ENCODE assay signal across 32 cellular contexts in the genomic region with DNA sequence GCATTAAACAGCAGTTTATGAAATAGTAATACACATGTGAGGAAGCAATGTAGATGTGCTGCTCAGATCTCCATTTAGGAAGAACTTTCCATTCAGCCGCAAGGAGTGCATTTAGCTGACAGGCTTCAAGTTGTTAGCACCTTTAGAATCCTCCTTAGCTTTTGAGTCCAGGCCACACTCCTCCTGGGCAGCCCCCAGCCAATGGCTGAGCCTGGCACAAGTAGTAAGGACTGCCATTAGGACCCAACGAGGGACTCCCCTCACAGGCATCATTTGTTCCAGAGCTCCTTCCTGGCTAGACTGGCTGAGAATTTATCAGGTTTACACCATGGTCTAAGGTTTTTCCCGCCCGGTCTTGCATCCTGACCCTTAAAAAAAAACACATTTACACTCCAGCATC.
"Had no signal": no experiment of that assay in that cellular context is flagged by ENCODE, and none has a peak within 500 bp of the region (broad histone marks: within the 10 kb centered on the region; RNA-seq: fewer than 3 reads in every experiment).

No MANE protein-coding gene starts in this region.

- H2AFZ ChIP-seq: hepatocyte had no signal

- FAIRE-seq: astrocyte, bronchial epithelial cell, endometrium, endothelial cell of umbilical vein had no signal

- ATAC-seq: activated CD8-positive, alpha-beta T cell treated with anti-CD3 and anti-CD28 coated beads for 36 hours; activated T-cell treated with anti-CD3 and anti-CD28 coated beads, Interleukin-2, amount 50 U/mL, for 4 hours; activated T-helper 17 cell treated with anti-CD3 and anti-CD28 coated beads, Interleukin-2, amount 50 U/mL, for 72 hours; effector memory CD8-positive, alpha-beta T cell; gastroesophageal sphincter; heart right ventricle had no signal

- H3K36me3 Mint-ChIP-seq: activated naive CD8-positive, alpha-beta T cell had no signal

- H3K36me3 ChIP-seq: brain microvascular endothelial cell, esophagus squamous epithelium, gastroesophageal sphincter, heart right ventricle had no signal

- H3K9me3 Mint-ChIP-seq: activated CD8-positive, alpha-beta T cell treated with anti-CD3 and anti-CD28 coated beads for 36 hours; activated T-cell treated with anti-CD3 and anti-CD28 coated beads, Interleukin-2, amount 50 U/mL, for 4 hours; activated T-helper 17 cell treated with anti-CD3 and anti-CD28 coated beads, Interleukin-2, amount 50 U/mL, for 72 hours; central memory CD8-positive, alpha-beta T cell; dendritic cell treated with granulocyte-macrophage colony-stimulating factor and Interleukin-4, amounts not matched to agents 40 ng/mL and 50 ng/mL, for 4 days; effector memory CD8-positive, alpha-beta T cell had no signal

- DNase-seq: activated CD4-positive, alpha-beta T cell treated with anti-CD3 and anti-CD28 coated beads for 1 hour; activated CD4-positive, alpha-beta T cell treated with anti-CD3 and anti-CD28 coated beads for 4 hours; activated CD4-positive, alpha-beta T cell treated with anti-CD3 and anti-CD28 coated beads, Interleukin-2, amount 50 U/mL, for 1 hour; activated CD4-positive, alpha-beta T cell treated with anti-CD3 and anti-CD28 coated beads, Interleukin-2, amount 50 U/mL, for 48 hours; activated CD8-positive, alpha-beta memory T cell treated with anti-CD3 and anti-CD28 coated beads for 24 hours; activated CD8-positive, alpha-beta T cell treated with anti-CD3 and anti-CD28 coated beads for 36 hours; activated effector memory CD4-positive, alpha-beta T cell treated with Interleukin-2 at 50 U/mL for 16 hours; activated gamma-delta T cell treated with Interleukin-2 at 50 U/mL for 16 hours; activated naive CD4-positive, alpha-beta T cell treated with anti-CD3 and anti-CD28 coated beads, Interleukin-2, amount 50 U/mL, for 16 hours; activated naive CD4-positive, alpha-beta T cell treated with Interleukin-2 at 50 U/mL for 16 hours; activated T-cell treated with anti-CD3 and anti-CD28 coated beads, Interleukin-2, amount 50 U/mL, for 4 hours; amniotic stem cell; anterior cingulate cortex; brain microvascular endothelial cell; dorsolateral prefrontal cortex; effector memory CD8-positive, alpha-beta T cell; esophagus squamous epithelium; foreskin melanocyte; heart right ventricle; T-helper 2 cell had no signal

- H3K4me2 ChIP-seq: hepatocyte had no signal

- H3K4me1 ChIP-seq: esophagus squamous epithelium, gastroesophageal sphincter, heart right ventricle had no signal

- H3K27me3 ChIP-seq: brain microvascular endothelial cell, dorsolateral prefrontal cortex, esophagus squamous epithelium, gastroesophageal sphincter, heart right ventricle, hepatocyte had no signal

- H3K79me2 ChIP-seq: hepatocyte had no signal

- H3K9me3 ChIP-seq: esophagus squamous epithelium, gastroesophageal sphincter, heart right ventricle had no signal

- H3K4me3 ChIP-seq: coronary artery, dorsolateral prefrontal cortex, esophagus squamous epithelium, gastroesophageal sphincter, heart right ventricle, hepatocyte had no signal

- H3K27ac ChIP-seq: brain microvascular endothelial cell, coronary artery, dorsolateral prefrontal cortex, epithelial cell of prostate, esophagus squamous epithelium, gastroesophageal sphincter, heart right ventricle, hepatocyte had no signal

- H3K4me3 Mint-ChIP-seq: activated CD8-positive, alpha-beta T cell treated with anti-CD3 and anti-CD28 coated beads for 36 hours; activated naive CD8-positive, alpha-beta T cell; activated T-cell treated with anti-CD3 and anti-CD28 coated beads, Interleukin-2, amount 50 U/mL, for 4 hours; activated T-helper 17 cell treated with anti-CD3 and anti-CD28 coated beads, Interleukin-2, amount 50 U/mL, for 72 hours; central memory CD8-positive, alpha-beta T cell; dendritic cell treated with granulocyte-macrophage colony-stimulating factor and Interleukin-4, amounts not matched to agents 40 ng/mL and 50 ng/mL, for 4 days; effector memory CD8-positive, alpha-beta T cell had no signal

- H3K27me3 Mint-ChIP-seq: activated CD8-positive, alpha-beta T cell treated with anti-CD3 and anti-CD28 coated beads for 36 hours; activated naive CD8-positive, alpha-beta T cell; activated T-helper 17 cell treated with anti-CD3 and anti-CD28 coated beads, Interleukin-2, amount 50 U/mL, for 72 hours; central memory CD8-positive, alpha-beta T cell; dendritic cell treated with granulocyte-macrophage colony-stimulating factor and Interleukin-4, amounts not matched to agents 40 ng/mL and 50 ng/mL, for 4 days; effector memory CD8-positive, alpha-beta T cell had no signal

- H3K27ac Mint-ChIP-seq: activated CD8-positive, alpha-beta T cell treated with anti-CD3 and anti-CD28 coated beads for 36 hours; activated naive CD8-positive, alpha-beta T cell; activated T-helper 17 cell treated with anti-CD3 and anti-CD28 coated beads, Interleukin-2, amount 50 U/mL, for 72 hours; dendritic cell treated with granulocyte-macrophage colony-stimulating factor and Interleukin-4, amounts not matched to agents 40 ng/mL and 50 ng/mL, for 4 days; effector memory CD8-positive, alpha-beta T cell had no signal

- H3K4me1 Mint-ChIP-seq: activated T-helper 17 cell treated with anti-CD3 and anti-CD28 coated beads, Interleukin-2, amount 50 U/mL, for 72 hours; central memory CD8-positive, alpha-beta T cell had no signal
